In genomic region chr2:1546023-1546591, GRCh38 we compare ENCODE assay signal across 8 cellular contexts.
DNase-seq lines count a peak whose midpoint lies in the region; ATAC-seq, FAIRE-seq and TF ChIP-seq lines count a peak whose summit lies in the region.

No MANE protein-coding gene starts in this region.

- no peak overlapping the region for H3K4me3 Mint-ChIP-seq in nephron

- DNase-seq in NCI-H187 (lab: John Stamatoyannopoulos, UW): peak; percentile 51 to 70
- no peak for DNase-seq in NCI-H187 treated with DMSO at 0.1 percent for 48 hours (lab: John Stamatoyannopoulos, UW)
- DNase-seq in SW480 (ENCODE audit: low spot score): peak; percentile 43
- DNase-seq in endothelial cell of umbilical vein (ENCODE audit: low read depth, low spot score): peak; percentile 25

- H3K36me3 Mint-ChIP-seq in nephron (ENCODE audit: low read depth): no peaks in the 10 kb centered on the region

- no peaks in the 10 kb centered on the region for H3K27me3 ChIP-seq in Loucy (ENCODE audit: insufficient read depth, low read length, poor library complexity, severe bottlenecking)
- no peaks in the 10 kb centered on the region for H3K27me3 ChIP-seq in endothelial cell of umbilical vein (ENCODE audit: control insufficient read depth in 2 of 2, insufficient read depth in 2 of 2, low read length in 2 of 2)

- H3F3A ChIP-seq in Loucy (ENCODE audit: low read depth): no peaks in the 10 kb centered on the region

- H3K27ac ChIP-seq in endothelial cell of umbilical vein (ENCODE audit: insufficient read depth, low read depth, low read length): no peak overlapping the region

- TF ChIP-seq CTCF in Loucy (conservative IDR thresholded peaks at IDR 0.05; ENCODE audit: low read length): peak; percentile 94
- peak; percentile 60 to 71 for TF ChIP-seq CTCF in endothelial cell of umbilical vein (IDR thresholded peaks at IDR 0.05; ENCODE audit: extremely low read depth in 1 of 2, insufficient read depth in 1 of 2, low read depth in 1 of 2, low read length in 2 of 2)
- TF ChIP-seq CTCF in nephron (IDR thresholded peaks at IDR 0.05; ENCODE audit: unreplicated experiment in 3 of 3): peak; percentile 88 to 94 (median 93)

- no peak overlapping the region for H3K4me2 ChIP-seq in Loucy (ENCODE audit: low read depth, low read length, poor library complexity, severe bottlenecking)
- H3K4me2 ChIP-seq in endothelial cell of umbilical vein (ENCODE audit: insufficient read depth, low read length): no peak overlapping the region

- H4K20me1 ChIP-seq in Loucy (ENCODE audit: insufficient read depth, low read length, poor library complexity, severe bottlenecking) (no peaks in the 10 kb centered on the region), endothelial cell of umbilical vein (replicated peaks; ENCODE audit: control insufficient read depth, extremely low read depth, insufficient read depth, low read length) (no peaks in the 10 kb centered on the region)

- CTCF ChIA-PET in endothelial cell of umbilical vein (lab: Charles Lee): interaction anchor here (0.6 to 2.2 kb wide), 6 partner anchors 87 to 1300 kb away, joined by 3 to 9 read pairs (median 4); partner anchors contain the start of gene SH3YL1

- H3K27ac Mint-ChIP-seq in nephron: no peak overlapping the region

- H3K9me1 ChIP-seq in endothelial cell of umbilical vein (replicated peaks; ENCODE audit: control insufficient read depth, extremely low read depth, insufficient read depth, low read length): no peaks in the 10 kb centered on the region

- intact Hi-C loops in endothelial cell of umbilical vein (cut with micrococcal nuclease): loop anchor here (1.0 kb wide), 1 partner anchor 1300 kb away; no protein-coding TSS in a partner anchor

- no peaks in the 10 kb centered on the region for H3K36me3 ChIP-seq in Loucy (ENCODE audit: insufficient read depth, low read length)
- no peaks in the 10 kb centered on the region for H3K36me3 ChIP-seq in endothelial cell of umbilical vein (ENCODE audit: control insufficient read depth in 2 of 2, extremely low read depth in 1 of 2, insufficient read depth in 2 of 2, low read length in 2 of 2)

- H3K9ac ChIP-seq in Loucy (ENCODE audit: low read depth, low read length, poor library complexity, severe bottlenecking): no peak overlapping the region
- no peak overlapping the region for H3K9ac ChIP-seq in endothelial cell of umbilical vein (replicated peaks; ENCODE audit: extremely low read depth, insufficient read depth, low read length)

- no peaks in the 10 kb centered on the region for H3K9me3 Mint-ChIP-seq in nephron

- BruUV-seq in endothelial cell of umbilical vein (replicated peaks; lab: Mats Ljungman, UMichigan): no TSS peak

- H3K4me1 ChIP-seq in Loucy (ENCODE audit: insufficient read depth, low read length, poor library complexity, severe bottlenecking) (no peaks in the 10 kb centered on the region), endothelial cell of umbilical vein (ENCODE audit: control insufficient read depth, extremely low read depth, insufficient read depth, low read length) (no peaks in the 10 kb centered on the region)

- dilution Hi-C loops in endothelial cell of umbilical vein (cut with MboI; ENCODE audit: extremely low pct_ligation_motif_present, low sequenced_read_pairs): no loop called here

- ATAC-seq in HG03159 (IDR thresholded peaks at IDR 0.05; ENCODE audit: unreplicated experiment): no peak
- no peak for ATAC-seq in GM21786 (IDR thresholded peaks at IDR 0.05; ENCODE audit: unreplicated experiment)

- no peak overlapping the region for H3K4me3 ChIP-seq in Loucy (ENCODE audit: low read length, poor library complexity, severe bottlenecking)
- H3K4me3 ChIP-seq in endothelial cell of umbilical vein (replicated peaks in 1 of 3; ENCODE audit: insufficient read depth in 1 of 3, low read depth in 1 of 3, low read length in 3 of 3): no peak overlapping the region

- H2AFZ ChIP-seq in Loucy (ENCODE audit: low read length) (peak overlapping the region; percentile 54; the same call in 1 of the 2 replicates), endothelial cell of umbilical vein (ENCODE audit: low read depth, low read length) (no peak overlapping the region)

- TF ChIP-seq POLR2A in endothelial cell of umbilical vein (IDR thresholded peaks at IDR 0.05; ENCODE audit: low read depth, low read length): no peak

- H3K9me3 ChIP-seq in Loucy (ENCODE audit: insufficient read depth, low read depth, low read length) (no peaks in the 10 kb centered on the region), endothelial cell of umbilical vein (replicated peaks; ENCODE audit: control insufficient read depth, insufficient read depth, low read length) (no peaks in the 10 kb centered on the region)

- H3K79me2 ChIP-seq in Loucy (ENCODE audit: insufficient read depth, low read length) (no peaks in the 10 kb centered on the region), endothelial cell of umbilical vein (ENCODE audit: control insufficient read depth, insufficient read depth, low read length) (no peaks in the 10 kb centered on the region)

- H3K27me3 Mint-ChIP-seq in nephron (ENCODE audit: low read depth): peaks cover 31% of the 10 kb centered on the region

- no peaks in the 10 kb centered on the region for H3K9me2 ChIP-seq in Loucy (replicated peaks; ENCODE audit: low read depth, low read length)

- peaks cover 22% of the 10 kb centered on the region for H3K4me1 Mint-ChIP-seq in nephron

- POLR2A ChIA-PET in endothelial cell of umbilical vein (lab: Charles Lee): no interaction called here

- peak; percentile 71 for FAIRE-seq in endothelial cell of umbilical vein (lab: Jason Lieb, UNC)

TF ChIP-seq in endothelial cell of umbilical vein, 7 proteins besides CTCF, POLR2A, EP300 and RAD21:
- TF ChIP-seq GATA2 (IDR thresholded peaks at IDR 0.05; ENCODE audit: insufficient read depth, insufficient read length, low read depth, low read length): no peak
- no peak for TF ChIP-seq JUN (IDR thresholded peaks at IDR 0.05; ENCODE audit: borderline replicate concordance, insufficient read depth, insufficient read length, low read depth)
- no peak for TF ChIP-seq POLR2AphosphoS5 (IDR thresholded peaks at IDR 0.05; ENCODE audit: insufficient read depth, low read depth, low read length)
- no peak for TF ChIP-seq MYC (IDR thresholded peaks at IDR 0.05; ENCODE audit: low read depth, low read length)
- no peak for TF ChIP-seq FOS (IDR thresholded peaks at IDR 0.05; ENCODE audit: borderline replicate concordance, insufficient read depth, low read length)
- TF ChIP-seq EZH2 (IDR thresholded peaks at IDR 0.05; ENCODE audit: borderline replicate concordance, low read depth, low read length, severe bottlenecking): no peak
- TF ChIP-seq, protein P1, sequence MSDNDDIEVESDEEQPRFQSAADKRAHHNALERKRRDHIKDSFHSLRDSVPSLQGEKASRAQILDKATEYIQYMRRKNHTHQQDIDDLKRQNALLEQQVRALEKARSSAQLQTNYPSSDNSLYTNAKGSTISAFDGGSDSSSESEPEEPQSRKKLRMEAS (IDR thresholded peaks at IDR 0.05; ENCODE audit: insufficient read depth, insufficient read length): no peak
